8 cellular contexts compared by ENCODE assay signal in genomic region chr1:226702957-226703831, GRCh38. TPM values are rescaled to one million over a fixed set of nuclear protein-coding genes. Genes with fewer than 3 reads are reported as not detected.
A peak's percentile ranks its signal among the peaks of the same experiment; 100 is the strongest.
DNase-seq lines count a peak whose midpoint lies in the region; ATAC-seq, FAIRE-seq and TF ChIP-seq lines count a peak whose summit lies in the region.

No MANE protein-coding gene starts in this region.

- peak; percentile 73 for ATAC-seq in GM18907 (IDR thresholded peaks at IDR 0.05; ENCODE audit: unreplicated experiment)
- ATAC-seq in HG03139 (IDR thresholded peaks at IDR 0.05; ENCODE audit: unreplicated experiment) = peak; percentile 64

- peak overlapping the region; percentile 76 for H3K9ac ChIP-seq in endothelial cell of umbilical vein (replicated peaks; ENCODE audit: extremely low read depth, insufficient read depth, low read length)

- H3K9me3 ChIP-seq in endothelial cell of umbilical vein (replicated peaks; ENCODE audit: control insufficient read depth, insufficient read depth, low read length) = no peaks in the 10 kb centered on the region

- no peaks in the 10 kb centered on the region for H4K20me1 ChIP-seq in endothelial cell of umbilical vein (replicated peaks; ENCODE audit: control insufficient read depth, extremely low read depth, insufficient read depth, low read length)

- H3K4me2 ChIP-seq in endothelial cell of umbilical vein (ENCODE audit: insufficient read depth, low read length) = peak overlapping the region; percentile 78

- dilution Hi-C loops in endothelial cell of umbilical vein (cut with MboI; ENCODE audit: extremely low pct_ligation_motif_present, low sequenced_read_pairs) = no loop called here

- no peaks in the 10 kb centered on the region for H3K27me3 ChIP-seq in endothelial cell of umbilical vein (ENCODE audit: control insufficient read depth in 2 of 2, insufficient read depth in 2 of 2, low read length in 2 of 2)

- H3K4me3 ChIP-seq in AG09309 (ENCODE audit: control insufficient read depth, low read depth, low read length) = peak overlapping the region; percentile 46
- peak overlapping the region; percentile 49 to 56 (median 54) for H3K4me3 ChIP-seq in endothelial cell of umbilical vein (replicated peaks in 1 of 3; ENCODE audit: insufficient read depth in 1 of 3, low read depth in 1 of 3, low read length in 3 of 3)

- POLR2A ChIA-PET in endothelial cell of umbilical vein (lab: Charles Lee) = no interaction called here

- peak; percentile 81 for TF ChIP-seq POLR2A in endothelial cell of umbilical vein (IDR thresholded peaks at IDR 0.05; ENCODE audit: low read depth, low read length)

- CTCF ChIA-PET in endothelial cell of umbilical vein (lab: Charles Lee) = interaction anchor here (0.7 to 2.4 kb wide), 4 partner anchors 10 to 125 kb away, joined by 3 to 7 read pairs (median 4); no protein-coding TSS in a partner anchor

- H3K79me2 ChIP-seq in endothelial cell of umbilical vein (ENCODE audit: control insufficient read depth, insufficient read depth, low read length) = no peaks in the 10 kb centered on the region

- H2AFZ ChIP-seq in endothelial cell of umbilical vein (ENCODE audit: low read depth, low read length) = peak overlapping the region; percentile 79

- H3K27ac ChIP-seq in endothelial cell of umbilical vein (ENCODE audit: insufficient read depth, low read depth, low read length) = peak overlapping the region; percentile 49

- no peaks in the 10 kb centered on the region for H3K9me1 ChIP-seq in endothelial cell of umbilical vein (replicated peaks; ENCODE audit: control insufficient read depth, extremely low read depth, insufficient read depth, low read length)

- intact Hi-C loops in endothelial cell of umbilical vein (cut with micrococcal nuclease) = loop anchor here (1.0 to 2.0 kb wide), 4 partner anchors 12 to 126 kb away; no protein-coding TSS in a partner anchor

- H3K36me3 ChIP-seq in endothelial cell of umbilical vein (ENCODE audit: control insufficient read depth in 2 of 2, extremely low read depth in 1 of 2, insufficient read depth in 2 of 2, low read length in 2 of 2) = peaks cover 0 to 4% of the 10 kb centered on the region in 2 experiments

- DNase-seq in AG09309 (ENCODE audit: low read depth) = no peak
- DNase-seq in NOMO-1 (lab: John Stamatoyannopoulos, UW; ENCODE audit: unreplicated experiment in 2 of 2) = peak; percentile 33 to 38
- peak; percentile 85 for DNase-seq in activated CD8-positive, alpha-beta memory T cell treated with anti-CD3 and anti-CD28 coated beads, Interleukin-2, amount 50 U/mL, for 4 hours
- peak; percentile 73 for DNase-seq in endothelial cell of umbilical vein (ENCODE audit: low read depth, low spot score)
- DNase-seq in middle frontal gyrus (ENCODE audit: extremely low spot score, low spot score) = peak; percentile 60
- DNase-seq in stimulated activated CD8-positive, alpha-beta memory T cell treated with anti-CD3 and anti-CD28 coated beads, Interleukin-2, amount 100 ng/mL, for 1 hour (ENCODE audit: low read depth in 2 of 2) = peak; percentile 65 to 73

- no peak for TF ChIP-seq CTCF in AG09309 (IDR thresholded peaks at IDR 0.05; ENCODE audit: control insufficient read depth, insufficient read depth, low read depth, low read length, missing control alignments)
- no peak for TF ChIP-seq CTCF in endothelial cell of umbilical vein (IDR thresholded peaks at IDR 0.05; ENCODE audit: extremely low read depth in 1 of 2, insufficient read depth in 1 of 2, low read depth in 1 of 2, low read length in 2 of 2)

- FAIRE-seq in endothelial cell of umbilical vein (lab: Jason Lieb, UNC) = peak; percentile 70

- peaks cover 8% of the 10 kb centered on the region for H3K4me1 ChIP-seq in endothelial cell of umbilical vein (ENCODE audit: control insufficient read depth, extremely low read depth, insufficient read depth, low read length)

- TSS peak; percentile 63 for BruUV-seq in endothelial cell of umbilical vein (replicated peaks; lab: Mats Ljungman, UMichigan)

TF ChIP-seq in endothelial cell of umbilical vein, 7 proteins besides CTCF, POLR2A, EP300 and RAD21:
- no peak for TF ChIP-seq MYC (IDR thresholded peaks at IDR 0.05; ENCODE audit: low read depth, low read length)
- TF ChIP-seq JUN (IDR thresholded peaks at IDR 0.05; ENCODE audit: borderline replicate concordance, insufficient read depth, insufficient read length, low read depth) = no peak
- TF ChIP-seq POLR2AphosphoS5 (IDR thresholded peaks at IDR 0.05; ENCODE audit: insufficient read depth, low read depth, low read length) = peak; percentile 84
- TF ChIP-seq EZH2 (IDR thresholded peaks at IDR 0.05; ENCODE audit: borderline replicate concordance, low read depth, low read length, severe bottlenecking) = no peak
- peak; percentile 50 for TF ChIP-seq MAX (IDR thresholded peaks at IDR 0.05; ENCODE audit: insufficient read depth, insufficient read length)
- TF ChIP-seq FOS (IDR thresholded peaks at IDR 0.05; ENCODE audit: borderline replicate concordance, insufficient read depth, low read length) = no peak
- no peak for TF ChIP-seq GATA2 (IDR thresholded peaks at IDR 0.05; ENCODE audit: insufficient read depth, insufficient read length, low read depth, low read length)

RNA-seq across cellular contexts. Expression of gene ITPKB, which starts 35.9 kb away (rescaled TPM):
- 34.8 and 37.2 TPM in 2 replicates for total RNA-seq in endothelial cell of umbilical vein
- 7.2 and 7.7 TPM in 2 replicates for polyA plus RNA-seq in endothelial cell of umbilical vein
- polyA plus RNA-seq in endothelial cell of umbilical vein (2011; cell fraction: cytosol; rRNA removed) = 5.2 and 6.4 TPM in 2 replicates
- polyA plus RNA-seq in endothelial cell of umbilical vein (2011; cell fraction: nucleus; rRNA removed) = 16.7 and 18.5 TPM in 2 replicates
- 8.2 and 9.9 TPM in 2 replicates for polyA plus RNA-seq in endothelial cell of umbilical vein (2012)
- 18.9 and 21.7 TPM in 2 replicates for polyA minus RNA-seq in endothelial cell of umbilical vein
- polyA minus RNA-seq in endothelial cell of umbilical vein (2011; cell fraction: cytosol; rRNA and poly(A)+ RNA removed) = 0.20 TPM
- polyA minus RNA-seq in endothelial cell of umbilical vein (2011; cell fraction: nucleus; rRNA and poly(A)+ RNA removed) = 23.3 and 33.6 TPM in 2 replicates
